ENCODE assay signal across 26 cellular contexts in genomic region chr4:142818476-142818875, GRCh38. TPM values are rescaled to one million over a fixed set of nuclear protein-coding genes. Genes with fewer than 3 reads are reported as not detected.
A peak's percentile ranks its signal among the peaks of the same experiment; 100 is the strongest.
DNase-seq lines count a peak whose midpoint lies in the region; ATAC-seq and TF ChIP-seq lines count a peak whose summit lies in the region.
"Had no signal": no experiment of that assay in that cellular context is flagged by ENCODE, and none has a peak within 500 bp of the region (broad histone marks: within the 10 kb centered on the region; RNA-seq: fewer than 3 reads in every experiment).

No MANE protein-coding gene starts in this region.

- H3K4me1 ChIP-seq in breast epithelium (peaks cover 0 to 7% of the 10 kb centered on the region in 2 donors), mesenchymal stem cell (ENCODE audit: control insufficient read depth, insufficient read depth, low read depth, low read length) (no peaks in the 10 kb centered on the region), uterus (no peaks in the 10 kb centered on the region)
- H3K4me1 ChIP-seq: parathyroid adenoma had no signal

- intact Hi-C loops in MCF 10A (cut with micrococcal nuclease), result no loop called here
- intact Hi-C loops in breast epithelium (cut with DNase I; ENCODE audit: low total_unique reads), result no loop called here
- intact Hi-C loops in uterus (cut with DNase I; ENCODE audit: low total_unique reads), result no loop called here
- intact Hi-C loops in activated CD4-positive, alpha-beta T cell treated with anti-CD3 and anti-CD28 coated beads for 36 hours (cut with DNase I, micrococcal nuclease), result loop anchor here (5.0 kb wide), 4 partner anchors 251 to 466 kb away; no protein-coding TSS in a partner anchor

- WGBS in mesenchymal stem cell, result 95% methylated on average over 4 of the region's 4 CpGs

- no peak overlapping the region for H3K4me2 ChIP-seq in mesenchymal stem cell (ENCODE audit: low read length, poor library complexity, severe bottlenecking)

- peak; percentile 18; the same call in 1 of the 3 replicates for ATAC-seq in SK-N-SH treated with all-trans-retinoic acid at 6 μM for 48 hours
- ATAC-seq in activated CD4-positive, alpha-beta T cell treated with anti-CD3 and anti-CD28 coated beads for 36 hours, result no peak
- ATAC-seq: activated T-cell treated with anti-CD3 and anti-CD28 coated beads, Interleukin-2, amount 50 U/mL, for 4 hours had no signal

- TF ChIP-seq CTCF in MCF 10A (IDR thresholded peaks at IDR 0.05; ENCODE audit: unreplicated experiment), result no peak
- TF ChIP-seq CTCF in breast epithelium (IDR thresholded peaks at IDR 0.05), result no peak
- no peak for TF ChIP-seq CTCF in uterus (IDR thresholded peaks at IDR 0.05)
- no peak for TF ChIP-seq CTCF in GM20000 (IDR thresholded peaks at IDR 0.05; ENCODE audit: extremely low read depth, missing control alignments)

- H2BK120ac ChIP-seq in mesenchymal stem cell (ENCODE audit: low read depth, low read length), result no peak overlapping the region

- no peak overlapping the region for H4K91ac ChIP-seq in mesenchymal stem cell (ENCODE audit: low read length)

- H3K4me1 Mint-ChIP-seq in MCF 10A (ENCODE audit: insufficient read depth, unreplicated experiment), result peaks cover 29% of the 10 kb centered on the region
- peaks cover 32% of the 10 kb centered on the region for H3K4me1 Mint-ChIP-seq in activated CD4-positive, alpha-beta T cell treated with anti-CD3 and anti-CD28 coated beads for 36 hours
- H3K4me1 Mint-ChIP-seq: B cell, H9 had no signal

- no peak overlapping the region for H3K23ac ChIP-seq in mesenchymal stem cell (ENCODE audit: low read length in 2 of 2)

- peak overlapping the region; percentile 78 for H3K9ac ChIP-seq in mesenchymal stem cell (ENCODE audit: low read length)
- H3K9ac ChIP-seq: parathyroid adenoma had no signal

- no peaks in the 10 kb centered on the region for H3K27me3 Mint-ChIP-seq in MCF 10A (ENCODE audit: insufficient read depth, unreplicated experiment)
- H3K27me3 Mint-ChIP-seq in activated CD4-positive, alpha-beta T cell treated with anti-CD3 and anti-CD28 coated beads for 36 hours, result no peaks in the 10 kb centered on the region
- H3K27me3 Mint-ChIP-seq: B cell; dendritic cell treated with granulocyte-macrophage colony-stimulating factor and Interleukin-4, amounts not matched to agents 40 ng/mL and 50 ng/mL, for 4 days had no signal

- no peak overlapping the region for H2BK12ac ChIP-seq in mesenchymal stem cell (ENCODE audit: low read length in 2 of 2)

- no TSS peak for BruUV-seq in MCF 10A (replicated peaks; lab: Mats Ljungman, UMichigan)

- no peak overlapping the region for H2BK15ac ChIP-seq in mesenchymal stem cell (ENCODE audit: low read depth, poor library complexity, severe bottlenecking)

- H3K79me1 ChIP-seq in mesenchymal stem cell (replicated peaks; ENCODE audit: low read length, poor library complexity, severe bottlenecking), result no peaks in the 10 kb centered on the region

- no peaks in the 10 kb centered on the region for H3K9me3 Mint-ChIP-seq in MCF 10A (ENCODE audit: unreplicated experiment)
- H3K9me3 Mint-ChIP-seq in activated CD4-positive, alpha-beta T cell treated with anti-CD3 and anti-CD28 coated beads for 36 hours (ENCODE audit: low read depth), result peaks cover 7% of the 10 kb centered on the region
- H3K9me3 Mint-ChIP-seq: activated T-cell treated with anti-CD3 and anti-CD28 coated beads, Interleukin-2, amount 50 U/mL, for 4 hours; H9; stimulated activated naive CD8-positive, alpha-beta T cell treated with anti-CD3 and anti-CD28 coated beads, Interleukin-15, Interleukin-2, amounts not matched to agents 100 ng/mL and 50 ng/mL, for 24 hours had no signal

- H3K4me3 ChIP-seq in breast epithelium (no peak overlapping the region), mesenchymal stem cell (ENCODE audit: insufficient read depth in 1 of 2, low read depth in 1 of 2, low read length in 2 of 2) (no peak overlapping the region), uterus (no peak overlapping the region)
- H3K4me3 ChIP-seq: esophagus squamous epithelium, left ventricle myocardium inferior, tibial nerve had no signal

- H3K36me3 ChIP-seq in breast epithelium, result no peaks in the 10 kb centered on the region
- H3K36me3 ChIP-seq in mesenchymal stem cell (ENCODE audit: control insufficient read depth in 1 of 2, insufficient read depth in 2 of 2, low read depth in 1 of 2, low read length in 2 of 2), result no peaks in the 10 kb centered on the region
- H3K36me3 ChIP-seq in uterus, result no peaks in the 10 kb centered on the region
- H3K36me3 ChIP-seq: esophagus squamous epithelium, left ventricle myocardium inferior, tibial nerve had no signal

- H2AK5ac ChIP-seq in mesenchymal stem cell (ENCODE audit: low read length, severe bottlenecking), result no peak overlapping the region

- no peak overlapping the region for H3K18ac ChIP-seq in mesenchymal stem cell (ENCODE audit: low read depth in 1 of 2, low read length in 2 of 2)

- DNase-seq in MCF 10A (ENCODE audit: unreplicated experiment), result no peak
- no peak for DNase-seq in breast epithelium (ENCODE audit: low spot score in 2 of 2)
- DNase-seq in mesenchymal stem cell, result no peak
- no peak for DNase-seq in uterus
- DNase-seq in activated CD4-positive, alpha-beta T cell treated with anti-CD3 and anti-CD28 coated beads for 36 hours, result no peak
- no peak for DNase-seq in NK-92 (lab: John Stamatoyannopoulos, UW; ENCODE audit: unreplicated experiment)
- DNase-seq in GM20000 (ENCODE audit: low spot score), result no peak
- DNase-seq: activated CD4-positive, alpha-beta T cell treated with anti-CD3 and anti-CD28 coated beads for 1 hour; activated T-cell treated with anti-CD3 and anti-CD28 coated beads, Interleukin-2, amount 50 U/mL, for 4 hours; DMS79; esophagus squamous epithelium; H9; left ventricle myocardium inferior; midbrain; NCI-H1436 treated with DMSO at 0.1 percent for 48 hours; NCI-H446 treated with DMSO at 0.1 percent for 48 hours; PC-9; right cardiac atrium; SHP77 had no signal

- CTCF ChIA-PET in MCF 10A (lab: Yijun Ruan, JAX), result interaction anchor here (1.5 to 1.6 kb wide), 2 partner anchors 8 to 96 kb away, joined by 4 to 6 read pairs; no protein-coding TSS in a partner anchor
- CTCF ChIA-PET in activated CD4-positive, alpha-beta T cell treated with anti-CD3 and anti-CD28 coated beads for 36 hours (lab: Charles Lee), result no interaction called here

- H4K8ac ChIP-seq in mesenchymal stem cell (ENCODE audit: low read length), result no peak overlapping the region

- H3K4ac ChIP-seq in mesenchymal stem cell (ENCODE audit: low read depth in 1 of 2, low read length in 2 of 2), result no peak overlapping the region

- H3K36me3 Mint-ChIP-seq in MCF 10A (ENCODE audit: insufficient read depth, unreplicated experiment), result peaks cover 6% of the 10 kb centered on the region
- H3K36me3 Mint-ChIP-seq in activated CD4-positive, alpha-beta T cell treated with anti-CD3 and anti-CD28 coated beads for 36 hours (ENCODE audit: low read depth), result peaks cover 20% of the 10 kb centered on the region

- H3K27me3 ChIP-seq in breast epithelium (no peaks in the 10 kb centered on the region), mesenchymal stem cell (ENCODE audit: control insufficient read depth in 1 of 2, insufficient read depth in 1 of 2, low read length in 2 of 2) (no peaks in the 10 kb centered on the region), uterus (no peaks in the 10 kb centered on the region)
- H3K27me3 ChIP-seq: esophagus squamous epithelium, tibial nerve had no signal

- no peak overlapping the region for H3K14ac ChIP-seq in mesenchymal stem cell (ENCODE audit: low read length in 2 of 2)

- H2BK5ac ChIP-seq in mesenchymal stem cell (ENCODE audit: low read depth, low read length, poor library complexity, severe bottlenecking), result no peak overlapping the region

- H3K9me3 ChIP-seq in breast epithelium (no peaks in the 10 kb centered on the region), mesenchymal stem cell (ENCODE audit: control insufficient read depth, low read length) (no peaks in the 10 kb centered on the region), uterus (no peaks in the 10 kb centered on the region)
- H3K9me3 ChIP-seq: esophagus squamous epithelium, tibial nerve had no signal

- H2AFZ ChIP-seq in mesenchymal stem cell (ENCODE audit: low read depth, low read length), result no peak overlapping the region
- H2AFZ ChIP-seq: parathyroid adenoma had no signal

- H3K27ac ChIP-seq in breast epithelium, result no peak overlapping the region
- H3K27ac ChIP-seq in mesenchymal stem cell (ENCODE audit: low read length, poor library complexity, severe bottlenecking), result no peak overlapping the region
- H3K27ac ChIP-seq in uterus, result peak overlapping the region; percentile 48 to 55
- H3K27ac ChIP-seq: 22Rv1, parathyroid adenoma had no signal

- POLR2A ChIA-PET in MCF 10A (lab: Yijun Ruan, JAX), result interaction anchor here (0.9 to 2.2 kb wide), 2 partner anchors 17 to 40 kb away, joined by 3 to 18 read pairs; no protein-coding TSS in a partner anchor
- POLR2A ChIA-PET in activated CD4-positive, alpha-beta T cell treated with anti-CD3 and anti-CD28 coated beads for 36 hours (lab: Charles Lee), result no interaction called here

- TF ChIP-seq POLR2A in breast epithelium (IDR thresholded peaks at IDR 0.05) (no peak), uterus (IDR thresholded peaks at IDR 0.05) (no peak)

- H3K4me3 Mint-ChIP-seq in MCF 10A (ENCODE audit: unreplicated experiment), result no peak overlapping the region
- no peak overlapping the region for H3K4me3 Mint-ChIP-seq in activated CD4-positive, alpha-beta T cell treated with anti-CD3 and anti-CD28 coated beads for 36 hours
- H3K4me3 Mint-ChIP-seq: activated T-cell treated with anti-CD3 and anti-CD28 coated beads, Interleukin-2, amount 50 U/mL, for 4 hours; B cell; dendritic cell treated with granulocyte-macrophage colony-stimulating factor and Interleukin-4, amounts not matched to agents 40 ng/mL and 50 ng/mL, for 4 days; H9 had no signal

- peak overlapping the region; percentile 94 for H3K27ac Mint-ChIP-seq in MCF 10A (ENCODE audit: low read depth, unreplicated experiment)
- H3K27ac Mint-ChIP-seq in activated CD4-positive, alpha-beta T cell treated with anti-CD3 and anti-CD28 coated beads for 36 hours, result no peak overlapping the region
- H3K27ac Mint-ChIP-seq: B cell; dendritic cell treated with granulocyte-macrophage colony-stimulating factor and Interleukin-4, amounts not matched to agents 40 ng/mL and 50 ng/mL, for 4 days; H9; stimulated activated naive CD8-positive, alpha-beta T cell treated with anti-CD3 and anti-CD28 coated beads, Interleukin-15, Interleukin-2, amounts not matched to agents 100 ng/mL and 50 ng/mL, for 24 hours had no signal

RNA-seq across cellular contexts. Expression of gene INPP4B, which starts 27.6 kb away (rescaled TPM):
- 11.5 and 17.6 TPM in 2 replicates for total RNA-seq in MCF 10A (2022)
- 100 to 1,000 TPM in 1 of 3 donors, 10 to 100 TPM in 2; 15.8 to 113 (median 93.4) TPM for total RNA-seq in breast epithelium
- 2.4 TPM for polyA plus RNA-seq in mesenchymal stem cell (2013, experiment 1 of 2)
- 2.8 TPM for polyA plus RNA-seq in mesenchymal stem cell (2013, experiment 2 of 2)
- total RNA-seq in uterus, result 10 to 100 TPM; 29.4 to 51.5 (median 35.3) TPM
- 10 to 100 TPM; 66.6 to 70.7 TPM for total RNA-seq in activated CD4-positive, alpha-beta T cell treated with anti-CD3 and anti-CD28 coated beads for 36 hours
- total RNA-seq: B cell had no signal

Comparison
In these comparisons a context has a peak if more than half of its experiments do, and no peak if none do; other contexts are left out.
1. H3K27ac ChIP-seq: peak in uterus (2 of 2); none in breast epithelium (0 of 2) and mesenchymal stem cell (single experiment).
2. intact Hi-C loops: an anchor here in activated CD4-positive, alpha-beta T cell treated with anti-CD3 and anti-CD28 coated beads for 36 hours (5.0 kb wide); none called in MCF 10A, breast epithelium and uterus.